ENCODE assay signal across 40 cellular contexts in genomic region chr18:30781601-30782000, GRCh38.
"Had no signal": no experiment of that assay in that cellular context is flagged by ENCODE, and none has a peak within 500 bp of the region (broad histone marks: within the 10 kb centered on the region; RNA-seq: fewer than 3 reads in every experiment).

No MANE protein-coding gene starts in this region.

- ATAC-seq: activated naive CD4-positive, alpha-beta T cell treated with anti-CD3 and anti-CD28 coated beads, Interleukin-2, amount 50 U/mL, for 72 hours; activated naive CD8-positive, alpha-beta T cell treated with anti-CD3 and anti-CD28 coated beads, Interleukin-2, amount 50 U/mL, for 24 hours; activated T-cell treated with anti-CD3 and anti-CD28 coated beads, Interleukin-2, amount 50 U/mL, for 4 hours; activated T-cell treated with anti-CD3 and anti-CD28 coated beads, Interleukin-2, amount 50 U/mL, for 72 hours; activated T-helper 17 cell treated with anti-CD3 and anti-CD28 coated beads, Interleukin-2, amount 50 U/mL, for 72 hours; body of pancreas had no signal

- H3K27ac ChIP-seq: adrenal gland, ascending aorta, body of pancreas, brain microvascular endothelial cell, breast epithelium, cardiac muscle cell had no signal

- H3K27me3 Mint-ChIP-seq: activated naive CD4-positive, alpha-beta T cell treated with anti-CD3 and anti-CD28 coated beads, Interleukin-2, amount 10 ng/mL, durations not matched to agents 7 days and 5 days; activated naive CD4-positive, alpha-beta T cell treated with anti-CD3 and anti-CD28 coated beads, Interleukin-2, amount 50 U/mL, for 24 hours; activated naive CD8-positive, alpha-beta T cell; activated naive CD8-positive, alpha-beta T cell treated with anti-CD3 and anti-CD28 coated beads for 36 hours; activated naive CD8-positive, alpha-beta T cell treated with anti-CD3 and anti-CD28 coated beads, Interleukin-2, amount 10 ng/mL, durations not matched to agents 7 days and 5 days; activated naive CD8-positive, alpha-beta T cell treated with anti-CD3 and anti-CD28 coated beads, Interleukin-2, amount 50 U/mL, for 24 hours; activated T-cell treated with anti-CD3 and anti-CD28 coated beads, Interleukin-2, amount 50 U/mL, for 24 hours; activated T-helper 17 cell treated with anti-CD3 and anti-CD28 coated beads, Interleukin-2, amount 50 U/mL, for 72 hours; central memory CD8-positive, alpha-beta T cell had no signal

- H3K4me1 ChIP-seq: adrenal gland, ascending aorta, breast epithelium had no signal

- H3K36me3 Mint-ChIP-seq: activated naive CD4-positive, alpha-beta T cell treated with anti-CD3 and anti-CD28 coated beads, Interleukin-2, amount 10 ng/mL, durations not matched to agents 7 days and 5 days; activated naive CD4-positive, alpha-beta T cell treated with anti-CD3 and anti-CD28 coated beads, Interleukin-2, amount 50 U/mL, for 24 hours; activated naive CD8-positive, alpha-beta T cell; activated naive CD8-positive, alpha-beta T cell treated with anti-CD3 and anti-CD28 coated beads for 36 hours; activated naive CD8-positive, alpha-beta T cell treated with anti-CD3 and anti-CD28 coated beads, Interleukin-2, amount 10 ng/mL, durations not matched to agents 7 days and 5 days; brain had no signal

- DNase-seq: activated effector memory CD4-positive, alpha-beta T cell treated with anti-CD3 and anti-CD28 coated beads, Interleukin-2, amount 50 U/mL, for 16 hours; activated effector memory CD4-positive, alpha-beta T cell treated with Interleukin-2 at 50 U/mL for 16 hours; activated gamma-delta T cell; activated gamma-delta T cell treated with Interleukin-2 at 50 U/mL for 16 hours; activated naive CD4-positive, alpha-beta T cell; activated naive CD4-positive, alpha-beta T cell treated with anti-CD3 and anti-CD28 coated beads for 36 hours; activated naive CD4-positive, alpha-beta T cell treated with anti-CD3 and anti-CD28 coated beads, Interleukin-2, amount 10 ng/mL, durations not matched to agents 7 days and 5 days; activated naive CD4-positive, alpha-beta T cell treated with anti-CD3 and anti-CD28 coated beads, Interleukin-2, amount 50 U/mL, for 16 hours; activated naive CD4-positive, alpha-beta T cell treated with Interleukin-2 at 50 U/mL for 16 hours; activated naive CD8-positive, alpha-beta T cell treated with anti-CD3 and anti-CD28 coated beads for 36 hours; activated naive CD8-positive, alpha-beta T cell treated with anti-CD3 and anti-CD28 coated beads, Interleukin-2, amount 10 ng/mL, durations not matched to agents 7 days and 5 days; activated naive CD8-positive, alpha-beta T cell treated with anti-CD3 and anti-CD28 coated beads, Interleukin-2, amount 50 U/mL, for 24 hours; activated T-cell treated with anti-CD3 and anti-CD28 coated beads, Interleukin-2, amount 50 U/mL, for 1 hour; activated T-cell treated with anti-CD3 and anti-CD28 coated beads, Interleukin-2, amount 50 U/mL, for 24 hours; activated T-cell treated with anti-CD3 and anti-CD28 coated beads, Interleukin-2, amount 50 U/mL, for 4 hours; activated T-cell treated with anti-CD3 and anti-CD28 coated beads, Interleukin-2, amount 50 U/mL, for 48 hours; activated T-cell treated with anti-CD3 and anti-CD28 coated beads, Interleukin-2, amount 50 U/mL, for 72 hours; adrenal gland; amniotic stem cell; amygdala; anterior cingulate cortex; aorta; body of pancreas; brain microvascular endothelial cell; caudate nucleus; central memory CD4-positive, alpha-beta T cell; cerebellar nuclear complex had no signal

- H3K27ac Mint-ChIP-seq: activated naive CD4-positive, alpha-beta T cell treated with anti-CD3 and anti-CD28 coated beads for 36 hours; activated naive CD4-positive, alpha-beta T cell treated with anti-CD3 and anti-CD28 coated beads, Interleukin-2, amount 10 ng/mL, durations not matched to agents 7 days and 5 days; activated naive CD4-positive, alpha-beta T cell treated with anti-CD3 and anti-CD28 coated beads, Interleukin-2, amount 50 U/mL, for 24 hours; activated naive CD4-positive, alpha-beta T cell treated with anti-CD3 and anti-CD28 coated beads, Interleukin-2, amount 50 U/mL, for 72 hours; activated naive CD8-positive, alpha-beta T cell; activated naive CD8-positive, alpha-beta T cell treated with anti-CD3 and anti-CD28 coated beads for 36 hours; activated naive CD8-positive, alpha-beta T cell treated with anti-CD3 and anti-CD28 coated beads, Interleukin-2, amount 10 ng/mL, durations not matched to agents 7 days and 5 days; activated naive CD8-positive, alpha-beta T cell treated with anti-CD3 and anti-CD28 coated beads, Interleukin-2, amount 50 U/mL, for 24 hours; activated T-cell treated with anti-CD3 and anti-CD28 coated beads, Interleukin-2, amount 50 U/mL, for 24 hours; activated T-cell treated with anti-CD3 and anti-CD28 coated beads, Interleukin-2, amount 50 U/mL, for 72 hours; activated T-helper 1 cell treated with anti-CD3 and anti-CD28 coated beads, Interleukin-12 subunit alpha, Interleukin-12 subunit beta, Interleukin-2, Interleukin-4 antibody, amounts not matched to agents 30 ng/mL and 10 ng/mL and 1 ng/mL, durations not matched to agents 14 hours and 24 hours and 36 hours; activated T-helper 17 cell treated with anti-CD3 and anti-CD28 coated beads, Interleukin-2, amount 50 U/mL, for 72 hours; activated T-helper 2 cell treated with anti-CD3 and anti-CD28 coated beads, Interferon-gamma antibody, Interleukin-2, Interleukin-4, amounts not matched to agents 10 μg/mL and 5 μg/mL and 100 μg/mL, durations not matched to agents 14 hours and 24 hours and 36 hours; brain had no signal

- H3K27me3 ChIP-seq: adrenal gland, ascending aorta, body of pancreas, brain microvascular endothelial cell, breast epithelium, cardiac muscle cell had no signal

- H3K4me1 Mint-ChIP-seq: activated naive CD4-positive, alpha-beta T cell treated with anti-CD3 and anti-CD28 coated beads, Interleukin-2, amount 10 ng/mL, durations not matched to agents 7 days and 5 days; activated naive CD4-positive, alpha-beta T cell treated with anti-CD3 and anti-CD28 coated beads, Interleukin-2, amount 50 U/mL, for 24 hours; activated naive CD8-positive, alpha-beta T cell treated with anti-CD3 and anti-CD28 coated beads for 36 hours; activated naive CD8-positive, alpha-beta T cell treated with anti-CD3 and anti-CD28 coated beads, Interleukin-2, amount 10 ng/mL, durations not matched to agents 7 days and 5 days; activated naive CD8-positive, alpha-beta T cell treated with anti-CD3 and anti-CD28 coated beads, Interleukin-2, amount 50 U/mL, for 24 hours; activated T-helper 17 cell treated with anti-CD3 and anti-CD28 coated beads, Interleukin-2, amount 50 U/mL, for 72 hours; brain; central memory CD8-positive, alpha-beta T cell had no signal

- H3K9me3 ChIP-seq: adrenal gland, ascending aorta, body of pancreas had no signal

- H3K4me3 ChIP-seq: adrenal gland, ascending aorta, body of pancreas, breast epithelium, cardiac muscle cell had no signal

- H3K4me3 Mint-ChIP-seq: activated naive CD4-positive, alpha-beta T cell treated with anti-CD3 and anti-CD28 coated beads for 36 hours; activated naive CD4-positive, alpha-beta T cell treated with anti-CD3 and anti-CD28 coated beads, Interleukin-2, amount 10 ng/mL, durations not matched to agents 7 days and 5 days; activated naive CD4-positive, alpha-beta T cell treated with anti-CD3 and anti-CD28 coated beads, Interleukin-2, amount 50 U/mL, for 24 hours; activated naive CD8-positive, alpha-beta T cell; activated naive CD8-positive, alpha-beta T cell treated with anti-CD3 and anti-CD28 coated beads for 36 hours; activated naive CD8-positive, alpha-beta T cell treated with anti-CD3 and anti-CD28 coated beads, Interleukin-2, amount 10 ng/mL, durations not matched to agents 7 days and 5 days; activated naive CD8-positive, alpha-beta T cell treated with anti-CD3 and anti-CD28 coated beads, Interleukin-2, amount 50 U/mL, for 24 hours; activated T-cell treated with anti-CD3 and anti-CD28 coated beads, Interleukin-2, amount 50 U/mL, for 24 hours; activated T-cell treated with anti-CD3 and anti-CD28 coated beads, Interleukin-2, amount 50 U/mL, for 4 hours; activated T-cell treated with anti-CD3 and anti-CD28 coated beads, Interleukin-2, amount 50 U/mL, for 72 hours; activated T-helper 1 cell treated with anti-CD3 and anti-CD28 coated beads, Interleukin-12 subunit alpha, Interleukin-12 subunit beta, Interleukin-2, Interleukin-4 antibody, amounts not matched to agents 30 ng/mL and 10 ng/mL and 1 ng/mL, durations not matched to agents 14 hours and 24 hours and 36 hours; activated T-helper 17 cell treated with anti-CD3 and anti-CD28 coated beads, Interleukin-2, amount 50 U/mL, for 72 hours; brain; central memory CD8-positive, alpha-beta T cell had no signal

- FAIRE-seq: astrocyte, bronchial epithelial cell had no signal

- H3K36me3 ChIP-seq: adrenal gland, ascending aorta, brain microvascular endothelial cell, breast epithelium, cardiac muscle cell had no signal
